Comparison of ENCODE assay signal across 18 cellular contexts in genomic region chr2:4995466-4995865, GRCh38.
DNase-seq lines count a peak whose midpoint lies in the region; TF ChIP-seq lines count a peak whose summit lies in the region.
"Had no signal": no experiment of that assay in that cellular context is flagged by ENCODE, and none has a peak within 500 bp of the region (broad histone marks: within the 10 kb centered on the region; RNA-seq: fewer than 3 reads in every experiment).

No MANE protein-coding gene starts in this region.

- intact Hi-C loops in tibial artery (cut with DNase I; ENCODE audit: low total_unique reads): no loop called here

- H3K27me3 ChIP-seq in tibial artery (no peaks in the 10 kb centered on the region), SJCRH30 (peaks cover 3% of the 10 kb centered on the region; the same call in 1 of the 2 replicates)
- H3K27me3 ChIP-seq: BLaER1 treated with 17β-estradiol and CSF1 and Interleukin-3, amounts not matched to agents 10 nM and 100 nM; MG63; SJSA1 had no signal

- H3K9me3 ChIP-seq in SK-N-MC (ENCODE audit: low read depth, low read length): no peaks in the 10 kb centered on the region
- no peaks in the 10 kb centered on the region for H3K9me3 ChIP-seq in tibial artery
- no peaks in the 10 kb centered on the region for H3K9me3 ChIP-seq in SJCRH30 (replicated peaks)
- H3K9me3 ChIP-seq: BLaER1 treated with 17β-estradiol and CSF1 and Interleukin-3, amounts not matched to agents 10 nM and 100 nM; MG63 had no signal

- H3K27ac ChIP-seq in SK-N-MC: peak overlapping the region; percentile 39; the same call in 1 of the 2 replicates
- no peak overlapping the region for H3K27ac ChIP-seq in tibial artery
- H3K27ac ChIP-seq in SJCRH30: no peak overlapping the region
- H3K27ac ChIP-seq: 22Rv1; BLaER1 treated with 17β-estradiol and CSF1 and Interleukin-3, amounts not matched to agents 10 nM and 100 nM; RWPE1; SJSA1 had no signal

- DNase-seq in NCI-H1092 treated with DMSO at 0.1 percent for 48 hours (lab: John Stamatoyannopoulos, UW) (peak; percentile 7), NCI-H1092 (lab: John Stamatoyannopoulos, UW) (no peak), SK-N-MC (ENCODE audit: low read depth, low spot score) (peak; percentile 6), iPS-NIHi11 (ENCODE audit: low spot score) (peak; percentile 31), tibial artery (no peak), SJCRH30 (no peak), HPDE6-E6E7 (ENCODE audit: extremely low spot score) (no peak)
- peak; percentile 42 for DNase-seq in Jurkat, Clone E6-1 (ENCODE audit: low read depth, low spot score)
- DNase-seq: DMS153, EL, KG1, MG63, NCI-H2029, NCI-H226 had no signal

- no peak overlapping the region for H3K4me3 ChIP-seq in Jurkat, Clone E6-1 (ENCODE audit: low read length)
- H3K4me3 ChIP-seq in SK-N-MC (no peak overlapping the region), tibial artery (no peak overlapping the region), SJCRH30 (no peak overlapping the region)
- H3K4me3 ChIP-seq: BLaER1 treated with 17β-estradiol and CSF1 and Interleukin-3, amounts not matched to agents 10 nM and 100 nM; MG63; SJSA1 had no signal

- H3K4me1 ChIP-seq in tibial artery: no peaks in the 10 kb centered on the region
- no peaks in the 10 kb centered on the region for H3K4me1 ChIP-seq in SJCRH30
- H3K4me1 ChIP-seq: BLaER1 treated with 17β-estradiol and CSF1 and Interleukin-3, amounts not matched to agents 10 nM and 100 nM; SJSA1 had no signal

- no peak for TF ChIP-seq CTCF in tibial artery (IDR thresholded peaks at IDR 0.05)

- H3K36me3 ChIP-seq in SK-N-MC (ENCODE audit: insufficient read depth, low read length) (no peaks in the 10 kb centered on the region), tibial artery (no peaks in the 10 kb centered on the region), SJCRH30 (no peaks in the 10 kb centered on the region)
- H3K36me3 ChIP-seq: BLaER1 treated with 17β-estradiol and CSF1 and Interleukin-3, amounts not matched to agents 10 nM and 100 nM; MG63; SJSA1 had no signal

- H3K9ac ChIP-seq in SK-N-MC (ENCODE audit: insufficient read length): no peak overlapping the region
- H3K9ac ChIP-seq: BLaER1 treated with 17β-estradiol and CSF1 and Interleukin-3, amounts not matched to agents 10 nM and 100 nM had no signal

Comparison
In these comparisons a context has a peak if more than half of its experiments do, and no peak if none do; other contexts are left out.
1. DNase-seq: peak in NCI-H1092 treated with DMSO at 0.1 percent for 48 hours (single experiment), Jurkat, Clone E6-1 (single experiment), SK-N-MC (single experiment) and iPS-NIHi11 (single experiment); none in NCI-H1092 (single experiment), tibial artery (0 of 2), SJCRH30 (0 of 2) and HPDE6-E6E7 (single experiment).